Comparison of ENCODE assay signal across 9 cellular contexts in the genomic region with DNA sequence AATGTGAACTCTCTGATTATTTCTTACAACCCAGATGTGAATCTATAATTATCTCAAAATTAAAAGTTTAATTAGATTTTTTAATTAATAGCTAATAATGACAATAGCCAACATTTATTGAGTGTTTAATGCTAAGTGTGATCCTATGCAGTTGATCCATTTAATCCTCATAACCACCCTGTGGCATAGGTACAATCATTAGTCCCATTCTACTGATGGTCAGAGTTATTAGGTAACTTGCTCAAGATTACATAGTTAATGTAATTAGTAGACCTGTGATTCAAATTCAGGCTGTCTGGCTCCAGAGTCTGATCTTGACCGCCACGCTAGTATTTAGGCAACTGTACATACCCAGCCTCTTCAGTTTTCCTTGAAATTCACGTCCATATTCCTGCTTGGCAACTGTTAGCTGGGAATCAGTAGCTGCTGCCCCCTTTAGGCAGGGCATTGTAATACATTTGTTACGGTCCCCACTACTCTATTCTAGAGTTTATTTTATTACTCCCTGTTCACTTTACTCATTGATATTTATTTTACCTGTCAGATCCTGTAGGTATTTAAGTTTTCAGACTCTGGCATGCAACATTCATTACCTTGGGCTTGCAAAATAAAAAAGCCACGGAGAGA. TPM values are rescaled to one million over a fixed set of nuclear protein-coding genes. Genes with fewer than 3 reads are reported as not detected.
A peak's percentile ranks its signal among the peaks of the same experiment; 100 is the strongest.
DNase-seq lines count a peak whose midpoint lies in the region; ATAC-seq and TF ChIP-seq lines count a peak whose summit lies in the region.
"Had no signal": no experiment of that assay in that cellular context is flagged by ENCODE, and none has a peak within 500 bp of the region (broad histone marks: within the 10 kb centered on the region; RNA-seq: fewer than 3 reads in every experiment).

No MANE protein-coding gene starts in this region.

- no peak overlapping the region for H2AFZ ChIP-seq in IMR-90 (replicated peaks; ENCODE audit: low read length, poor library complexity)

- H3K27me3 ChIP-seq in IMR-90 (ENCODE audit: control insufficient read depth, insufficient read depth, low read length) (peaks cover 2% of the 10 kb centered on the region), body of pancreas (no peaks in the 10 kb centered on the region), neutrophil (no peaks in the 10 kb centered on the region)
- H3K27me3 ChIP-seq: BLaER1 had no signal

- H4K91ac ChIP-seq in IMR-90 (ENCODE audit: insufficient read depth, low read depth, low read length): no peak overlapping the region

- TF ChIP-seq CTCF in IMR-90 (conservative IDR thresholded peaks at IDR 0.05; ENCODE audit: low read depth, low read length): peak; percentile 53
- TF ChIP-seq CTCF in body of pancreas (IDR thresholded peaks at IDR 0.05): peak; percentile 18 to 59 (median 54)
- peak; percentile 63 for TF ChIP-seq CTCF in neutrophil (IDR thresholded peaks at IDR 0.05)

- no TSS peak for BruUV-seq in IMR-90 (replicated peaks; lab: Mats Ljungman, UMichigan)

- no peak overlapping the region for H2BK20ac ChIP-seq in IMR-90 (ENCODE audit: low read depth, low read length)

- H3K79me1 ChIP-seq in IMR-90 (ENCODE audit: low read depth in 1 of 2, low read length in 2 of 2): no peaks in the 10 kb centered on the region

- H4K20me1 ChIP-seq in IMR-90 (ENCODE audit: insufficient read depth, low read length): no peaks in the 10 kb centered on the region
- H4K20me1 ChIP-seq: BLaER1 had no signal

- H4K8ac ChIP-seq in IMR-90 (ENCODE audit: low read depth in 2 of 2, low read length in 2 of 2): no peak overlapping the region

- H3K9me3 ChIP-seq in IMR-90 (ENCODE audit: control insufficient read depth, insufficient read depth, low read length): no peaks in the 10 kb centered on the region
- no peaks in the 10 kb centered on the region for H3K9me3 ChIP-seq in body of pancreas
- H3K9me3 ChIP-seq in neutrophil: no peaks in the 10 kb centered on the region

- H2BK15ac ChIP-seq in IMR-90 (ENCODE audit: low read depth, low read length): no peak overlapping the region

- no peak overlapping the region for H2AK5ac ChIP-seq in IMR-90 (ENCODE audit: low read depth, low read length)

- intact Hi-C loops in IMR-90 (cut with micrococcal nuclease): no loop called here
- intact Hi-C loops in body of pancreas (cut with DNase I): no loop called here

- TF ChIP-seq POLR2A in IMR-90 (IDR thresholded peaks at IDR 0.05; ENCODE audit: low read depth, low read length): no peak
- no peak for TF ChIP-seq POLR2A in body of pancreas (IDR thresholded peaks at IDR 0.05)

- H3K4me3 ChIP-seq in IMR-90 (ENCODE audit: insufficient read depth, low read depth, low read length) (no peak overlapping the region), body of pancreas (no peak overlapping the region), neutrophil (ENCODE audit: low read depth in 1 of 2, low read length in 1 of 2) (no peak overlapping the region)
- H3K4me3 ChIP-seq: BLaER1 had no signal

- dilution Hi-C loops in IMR-90 (cut with HindIII; ENCODE audit: low sequenced_read_pairs, unreplicated experiment): no loop called here

- H2BK5ac ChIP-seq in IMR-90 (ENCODE audit: low read depth, low read length, poor library complexity, severe bottlenecking): no peak overlapping the region

- no peak overlapping the region for H3K23ac ChIP-seq in IMR-90 (ENCODE audit: low read depth, low read length)

- WGBS in IMR-90 (ENCODE audit: extremely low coverage in 2 of 2, insufficient read length in 1 of 2), 2 experiments: 29% methylated on average over 1 of the region's 5 CpGs; no CpG with 5 or more reads in 1 of the 2 experiments
- WGBS in body of pancreas, 2 donors: 25 to 43% methylated on average over 5 of the region's 5 CpGs

- no peak overlapping the region for H4K5ac ChIP-seq in IMR-90 (ENCODE audit: low read depth, low read length)

- no peak overlapping the region for H3K27ac ChIP-seq in IMR-90 (ENCODE audit: insufficient read depth, low read length)
- H3K27ac ChIP-seq in body of pancreas: no peak overlapping the region
- no peak overlapping the region for H3K27ac ChIP-seq in neutrophil
- H3K27ac ChIP-seq: BLaER1 had no signal

- DNase-seq in NCI-H2081 (lab: John Stamatoyannopoulos, UW): peak; percentile 22 to 44
- DNase-seq in NCI-H2081 treated with DMSO at 0.1 percent for 48 hours (lab: John Stamatoyannopoulos, UW): no peak
- DNase-seq in IMR-90: no peak
- peak; percentile 23 to 47 (median 30) for DNase-seq in body of pancreas
- DNase-seq in GDM1 (lab: John Stamatoyannopoulos, UW): no peak
- no peak for DNase-seq in SHP77 treated with DMSO at 0.1 percent for 48 hours (lab: John Stamatoyannopoulos, UW)
- no peak for DNase-seq in cortex of kidney (lab: John Stamatoyannopoulos, UW)

- POLR2A ChIA-PET in IMR-90 (lab: Charles Lee; ENCODE audit: unreplicated experiment): no interaction called here

- H3K14ac ChIP-seq in IMR-90 (replicated peaks; ENCODE audit: low read depth, low read length): no peak overlapping the region

- in situ Hi-C loops in IMR-90 (cut with MboI; ENCODE audit: low sequenced_read_pairs): no loop called here

- no peaks in the 10 kb centered on the region for H3K9me1 ChIP-seq in IMR-90 (ENCODE audit: insufficient read depth, low read length)

- no peak overlapping the region for H3K4ac ChIP-seq in IMR-90 (ENCODE audit: low read depth, low read length)

- H3K4me2 ChIP-seq in IMR-90 (ENCODE audit: low read depth, low read length): no peak overlapping the region
- H3K4me2 ChIP-seq: BLaER1 had no signal

- ATAC-seq in IMR-90 (ENCODE audit: low read depth): peak; percentile 70
- ATAC-seq in body of pancreas: peak; percentile 59

- peak; percentile 44 for TF ChIP-seq RAD21 in IMR-90 (IDR thresholded peaks at IDR 0.05; ENCODE audit: low read length)

- H3K18ac ChIP-seq in IMR-90 (ENCODE audit: low read depth, low read length): no peak overlapping the region

- H3K4me1 ChIP-seq in IMR-90 (ENCODE audit: control insufficient read depth, insufficient read depth, low read length) (no peaks in the 10 kb centered on the region), body of pancreas (no peaks in the 10 kb centered on the region), neutrophil (ENCODE audit: control insufficient read depth in 1 of 2, insufficient read depth in 1 of 2, low read depth in 1 of 2, low read length in 1 of 2) (no peaks in the 10 kb centered on the region)
- H3K4me1 ChIP-seq: BLaER1 had no signal

- CTCF ChIA-PET in IMR-90 (lab: Yijun Ruan, JAX): interaction anchor here (0.6 to 1.3 kb wide), 5 partner anchors 8 to 231 kb away, joined by 3 to 5 read pairs (median 4); no protein-coding TSS in a partner anchor

- H2BK120ac ChIP-seq in IMR-90 (ENCODE audit: low read depth, low read length): no peak overlapping the region

- H2AK9ac ChIP-seq in IMR-90 (replicated peaks; ENCODE audit: low read depth, low read length, poor library complexity): no peak overlapping the region

- H3K9ac ChIP-seq in IMR-90 (ENCODE audit: low read depth, low read length): no peak overlapping the region
- H3K9ac ChIP-seq: BLaER1 had no signal

- no peak overlapping the region for H3K56ac ChIP-seq in IMR-90 (ENCODE audit: extremely low read depth, insufficient read depth, low read length)

- H3K36me3 ChIP-seq in IMR-90 (ENCODE audit: control insufficient read depth, insufficient read depth, low read length): no peaks in the 10 kb centered on the region
- H3K36me3 ChIP-seq in body of pancreas (replicated peaks in 1 of 2; ENCODE audit: insufficient read depth in 1 of 2, low read depth in 2 of 2): no peaks in the 10 kb centered on the region
- no peaks in the 10 kb centered on the region for H3K36me3 ChIP-seq in neutrophil

TF ChIP-seq in IMR-90, 13 proteins besides CTCF, POLR2A, EP300 and RAD21:
- TF ChIP-seq BHLHE40 (IDR thresholded peaks at IDR 0.05; ENCODE audit: low read depth, low read length): no peak
- TF ChIP-seq NFE2L2 (IDR thresholded peaks at IDR 0.05; ENCODE audit: low read depth, low read length): no peak
- no peak for TF ChIP-seq FOS (IDR thresholded peaks at IDR 0.05; ENCODE audit: low read depth, low read length)
- TF ChIP-seq CHD1 (IDR thresholded peaks at IDR 0.05; ENCODE audit: low read depth, low read length): no peak
- no peak for TF ChIP-seq MAFK (IDR thresholded peaks at IDR 0.05; ENCODE audit: low read depth, low read length)
- TF ChIP-seq RCOR1 (IDR thresholded peaks at IDR 0.05; ENCODE audit: insufficient replicate concordance, low read length): no peak
- TF ChIP-seq MAZ (IDR thresholded peaks at IDR 0.05; ENCODE audit: borderline replicate concordance, low read depth, low read length): no peak
- TF ChIP-seq, protein P1, sequence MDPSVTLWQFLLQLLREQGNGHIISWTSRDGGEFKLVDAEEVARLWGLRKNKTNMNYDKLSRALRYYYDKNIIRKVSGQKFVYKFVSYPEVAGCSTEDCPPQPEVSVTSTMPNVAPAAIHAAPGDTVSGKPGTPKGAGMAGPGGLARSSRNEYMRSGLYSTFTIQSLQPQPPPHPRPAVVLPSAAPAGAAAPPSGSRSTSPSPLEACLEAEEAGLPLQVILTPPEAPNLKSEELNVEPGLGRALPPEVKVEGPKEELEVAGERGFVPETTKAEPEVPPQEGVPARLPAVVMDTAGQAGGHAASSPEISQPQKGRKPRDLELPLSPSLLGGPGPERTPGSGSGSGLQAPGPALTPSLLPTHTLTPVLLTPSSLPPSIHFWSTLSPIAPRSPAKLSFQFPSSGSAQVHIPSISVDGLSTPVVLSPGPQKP (IDR thresholded peaks at IDR 0.05; ENCODE audit: borderline replicate concordance, low read depth, low read length): no peak
- no peak for TF ChIP-seq USF2 (IDR thresholded peaks at IDR 0.05; ENCODE audit: low read depth, low read length)
- TF ChIP-seq CEBPB (IDR thresholded peaks at IDR 0.05; ENCODE audit: low read depth, low read length): no peak
- no peak for TF ChIP-seq MXI1 (IDR thresholded peaks at IDR 0.05; ENCODE audit: borderline replicate concordance, low read depth, low read length)

RNA-seq across cellular contexts. Expression of gene TEC, which starts 20.6 kb away (rescaled TPM):
- total RNA-seq in IMR-90 (2012; rRNA removed) (0.54 and 1.1 TPM in 2 replicates), body of pancreas (1 to 10 TPM; 2.1 to 3.3 TPM)
- polyA plus RNA-seq in IMR-90 (2012; rRNA removed): 0.16 and 0.39 TPM in 2 replicates
- 0.03 and 0.04 TPM in 2 replicates for polyA plus RNA-seq in IMR-90 (2012; cell fraction: cytosol; rRNA removed)
- polyA plus RNA-seq in IMR-90 (2012; cell fraction: nucleus; rRNA removed; ENCODE audit: low replicate concordance): 0.10 and 0.65 TPM in 2 replicates

RNA-seq across cellular contexts. Expression of gene SLAIN2, which starts 51.1 kb away (rescaled TPM):
- 23.3 and 32.2 TPM in 2 replicates for total RNA-seq in IMR-90 (2012; rRNA removed)
- polyA plus RNA-seq in IMR-90 (2012; rRNA removed): 42.3 and 53.0 TPM in 2 replicates
- polyA plus RNA-seq in IMR-90 (2012; cell fraction: cytosol; rRNA removed): 17.1 and 18.7 TPM in 2 replicates
- polyA plus RNA-seq in IMR-90 (2012; cell fraction: nucleus; rRNA removed; ENCODE audit: low replicate concordance): 11.2 and 44.3 TPM in 2 replicates
- 10 to 100 TPM; 13.2 to 17.1 TPM for total RNA-seq in body of pancreas

Comparison
In these comparisons a context has a peak if more than half of its experiments do, and no peak if none do; other contexts are left out.
1. DNase-seq: peak in NCI-H2081 (2 of 2) and body of pancreas (4 of 4); none in NCI-H2081 treated with DMSO at 0.1 percent for 48 hours (single experiment), IMR-90 (single experiment), GDM1 (single experiment), SHP77 treated with DMSO at 0.1 percent for 48 hours (single experiment) and cortex of kidney (single experiment).
2. Peak in every context shown above with its lines, with median percentiles within 50 percentile points of each other: CTCF ChIP-seq.